In the genomic region with DNA sequence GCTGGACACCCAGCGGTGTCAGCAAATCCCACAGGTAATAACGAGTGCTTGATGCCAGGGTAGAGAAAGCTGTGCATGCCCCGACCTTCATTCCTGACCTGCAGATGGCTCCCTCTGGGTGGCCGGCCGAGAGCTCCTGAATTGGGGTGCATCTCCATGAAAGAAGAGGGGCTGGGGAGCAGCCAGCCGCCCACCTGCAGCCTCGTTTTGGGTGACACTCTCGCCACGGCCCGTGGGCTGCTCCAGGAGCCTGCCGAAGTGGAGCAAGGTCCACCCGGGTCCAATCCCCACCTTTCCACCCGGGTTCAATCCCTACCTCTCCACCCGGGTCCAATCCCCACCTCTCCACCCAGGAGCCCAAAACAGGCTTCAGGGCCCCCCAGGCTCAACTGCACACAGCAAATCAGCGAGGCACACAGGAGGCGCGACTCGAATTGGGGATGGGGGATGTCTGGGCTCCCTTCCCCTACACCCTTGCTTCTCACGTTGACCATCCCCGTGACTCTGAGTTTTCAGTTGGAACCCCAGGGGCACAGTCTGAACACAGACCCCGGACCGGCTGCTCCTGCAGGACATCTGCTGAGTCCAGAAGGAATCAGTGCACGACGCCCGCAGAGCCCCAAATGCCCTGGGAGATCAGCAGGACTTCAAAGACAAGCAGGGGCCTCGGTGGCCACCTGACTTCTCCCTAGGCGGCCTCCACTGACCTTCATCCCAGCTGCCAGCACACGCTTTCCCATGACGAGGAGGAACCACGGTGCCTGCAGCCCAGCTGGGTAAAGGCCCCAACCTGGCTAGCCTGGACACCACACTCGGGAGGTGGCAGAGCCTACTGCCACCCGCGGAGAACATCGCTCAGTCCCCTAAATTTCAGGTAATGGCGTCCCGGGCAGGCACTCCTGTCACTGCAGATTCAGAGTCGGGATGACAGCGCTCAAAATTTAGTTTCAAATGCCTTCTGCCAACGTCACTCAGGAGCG, we compare ENCODE assay signal across 3 cellular contexts.
TF ChIP-seq lines count a peak whose summit lies in the region.

No MANE protein-coding gene starts in this region.

TF ChIP-seq in IMR-90, 13 proteins besides CTCF, POLR2A, EP300 and RAD21:
- no peak for TF ChIP-seq SMC3 (IDR thresholded peaks at IDR 0.05; ENCODE audit: low read depth, low read length)
- no peak for TF ChIP-seq BHLHE40 (IDR thresholded peaks at IDR 0.05; ENCODE audit: low read depth, low read length)
- no peak for TF ChIP-seq MAFK (IDR thresholded peaks at IDR 0.05; ENCODE audit: low read depth, low read length)
- TF ChIP-seq ELK1 (IDR thresholded peaks at IDR 0.05; ENCODE audit: borderline replicate concordance, low read depth, low read length) = no peak
- TF ChIP-seq MAZ (IDR thresholded peaks at IDR 0.05; ENCODE audit: borderline replicate concordance, low read depth, low read length) = no peak
- no peak for TF ChIP-seq RFX5 (IDR thresholded peaks at IDR 0.05; ENCODE audit: low read depth, low read length)
- no peak for TF ChIP-seq CHD1 (IDR thresholded peaks at IDR 0.05; ENCODE audit: low read depth, low read length)
- no peak for TF ChIP-seq CEBPB (IDR thresholded peaks at IDR 0.05; ENCODE audit: low read depth, low read length)
- TF ChIP-seq, protein P1, sequence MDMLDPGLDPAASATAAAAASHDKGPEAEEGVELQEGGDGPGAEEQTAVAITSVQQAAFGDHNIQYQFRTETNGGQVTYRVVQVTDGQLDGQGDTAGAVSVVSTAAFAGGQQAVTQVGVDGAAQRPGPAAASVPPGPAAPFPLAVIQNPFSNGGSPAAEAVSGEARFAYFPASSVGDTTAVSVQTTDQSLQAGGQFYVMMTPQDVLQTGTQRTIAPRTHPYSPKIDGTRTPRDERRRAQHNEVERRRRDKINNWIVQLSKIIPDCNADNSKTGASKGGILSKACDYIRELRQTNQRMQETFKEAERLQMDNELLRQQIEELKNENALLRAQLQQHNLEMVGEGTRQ (IDR thresholded peaks at IDR 0.05; ENCODE audit: low read depth, low read length) = no peak

TF ChIP-seq in H1, 55 proteins besides CTCF, POLR2A, EP300 and RAD21:
- TF ChIP-seq YY1 (IDR thresholded peaks at IDR 0.05; ENCODE audit: low read depth, low read length) (no peak), KDM1A (IDR thresholded peaks at IDR 0.05; ENCODE audit: borderline replicate concordance, low read length) (no peak), GABPA (IDR thresholded peaks at IDR 0.05; ENCODE audit: borderline replicate concordance, insufficient read depth, low read length) (no peak), CBX5 (IDR thresholded peaks at IDR 0.05; ENCODE audit: low read depth, low read length) (no peak), POU5F1 (IDR thresholded peaks at IDR 0.05; ENCODE audit: low read depth, low read length) (no peak), CHD1 (IDR thresholded peaks at IDR 0.05; ENCODE audit: low read depth, low read length) (no peak), MAX (IDR thresholded peaks at IDR 0.05) (no peak), JUN (IDR thresholded peaks at IDR 0.05; ENCODE audit: low read depth, low read length) (no peak)
- TF ChIP-seq, protein P1 (IDR thresholded peaks at IDR 0.05; ENCODE audit: low read length) = no peak

TF ChIP-seq in SK-N-SH, 30 proteins besides CTCF, POLR2A, EP300 and RAD21:
- TF ChIP-seq FOSL2 (IDR thresholded peaks at IDR 0.05; ENCODE audit: borderline replicate concordance, low read depth) (no peak), PBX3 (IDR thresholded peaks at IDR 0.05) (no peak), RFX5 (IDR thresholded peaks at IDR 0.05; ENCODE audit: low read length) (no peak), NFIC (IDR thresholded peaks at IDR 0.05; ENCODE audit: borderline replicate concordance) (no peak), YY1 (IDR thresholded peaks at IDR 0.05; ENCODE audit: low read depth) (no peak), TAF1 (IDR thresholded peaks at IDR 0.05; ENCODE audit: borderline replicate concordance, low read depth, low read length) (no peak), RCOR1 (IDR thresholded peaks at IDR 0.05; ENCODE audit: low read length) (no peak), CHD2 (IDR thresholded peaks at IDR 0.05; ENCODE audit: low read length, partially characterized antibody) (no peak)
- TF ChIP-seq, protein P2, sequence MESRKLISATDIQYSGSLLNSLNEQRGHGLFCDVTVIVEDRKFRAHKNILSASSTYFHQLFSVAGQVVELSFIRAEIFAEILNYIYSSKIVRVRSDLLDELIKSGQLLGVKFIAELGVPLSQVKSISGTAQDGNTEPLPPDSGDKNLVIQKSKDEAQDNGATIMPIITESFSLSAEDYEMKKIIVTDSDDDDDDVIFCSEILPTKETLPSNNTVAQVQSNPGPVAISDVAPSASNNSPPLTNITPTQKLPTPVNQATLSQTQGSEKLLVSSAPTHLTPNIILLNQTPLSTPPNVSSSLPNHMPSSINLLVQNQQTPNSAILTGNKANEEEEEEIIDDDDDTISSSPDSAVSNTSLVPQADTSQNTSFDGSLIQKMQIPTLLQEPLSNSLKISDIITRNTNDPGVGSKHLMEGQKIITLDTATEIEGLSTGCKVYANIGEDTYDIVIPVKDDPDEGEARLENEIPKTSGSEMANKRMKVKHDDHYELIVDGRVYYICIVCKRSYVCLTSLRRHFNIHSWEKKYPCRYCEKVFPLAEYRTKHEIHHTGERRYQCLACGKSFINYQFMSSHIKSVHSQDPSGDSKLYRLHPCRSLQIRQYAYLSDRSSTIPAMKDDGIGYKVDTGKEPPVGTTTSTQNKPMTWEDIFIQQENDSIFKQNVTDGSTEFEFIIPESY (IDR thresholded peaks at IDR 0.05; ENCODE audit: borderline replicate concordance, low read depth) = no peak
- TF ChIP-seq, protein P1 (IDR thresholded peaks at IDR 0.05; ENCODE audit: borderline replicate concordance, low read depth, low read length) = no peak
